ENCODE assay signal across 18 cellular contexts in the genomic region with DNA sequence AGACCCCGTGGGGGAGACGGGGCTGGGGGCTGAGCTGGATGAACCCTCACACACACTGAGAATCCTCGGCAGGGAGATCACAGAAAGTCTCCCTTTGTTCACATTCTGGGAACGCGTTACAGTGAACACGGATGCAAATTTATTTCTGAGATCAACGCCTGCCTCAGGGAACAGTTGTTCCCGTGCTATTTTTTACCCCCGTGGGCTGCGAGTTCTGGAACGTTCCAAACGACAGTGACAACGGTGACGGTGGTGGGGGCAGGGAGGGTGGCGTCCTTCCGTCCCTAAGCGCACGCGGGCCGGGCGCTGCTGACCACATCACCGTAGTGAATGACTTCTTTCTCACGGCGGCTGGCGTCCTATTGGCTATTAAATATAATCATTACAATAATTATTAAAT. TPM values are rescaled to one million over a fixed set of nuclear protein-coding genes. Genes with fewer than 3 reads are reported as not detected.
DNase-seq lines count a peak whose midpoint lies in the region; ATAC-seq and TF ChIP-seq lines count a peak whose summit lies in the region.
"Had no signal": no experiment of that assay in that cellular context is flagged by ENCODE, and none has a peak within 500 bp of the region (broad histone marks: within the 10 kb centered on the region; RNA-seq: fewer than 3 reads in every experiment).

No MANE protein-coding gene starts in this region.

- DNase-seq in inferior parietal cortex (ENCODE audit: extremely low spot score) (peak; percentile 62), neuronal stem cell (ENCODE audit: low spot score) (no peak), DMS53 (lab: John Stamatoyannopoulos, UW) (no peak)
- DNase-seq: CD8-positive, alpha-beta memory T cell; DMS79; MV-4-11; NCI-H187; NCI-H345; NCI-H526; PC-3; RPMI8226; SHP77 treated with DMSO at 0.1 percent for 48 hours had no signal

- H3K4me3 ChIP-seq in neuronal stem cell (ENCODE audit: low read length in 2 of 2) = no peak overlapping the region

- no peak overlapping the region for H3K23ac ChIP-seq in neuronal stem cell (ENCODE audit: low read depth, low read length, poor library complexity)

- H2BK120ac ChIP-seq in neuronal stem cell (ENCODE audit: low read depth, low read length) = no peak overlapping the region

- H3K27me3 ChIP-seq in neuronal stem cell (ENCODE audit: control insufficient read depth in 3 of 3, insufficient read depth in 3 of 3, low read depth in 1 of 3, low read length in 3 of 3) = peaks cover 0 to 12% (median 0%) of the 10 kb centered on the region in 3 experiments

- H3K9me3 ChIP-seq in neuronal stem cell (replicated peaks in 1 of 2; ENCODE audit: control insufficient read depth in 2 of 2, insufficient read depth in 1 of 2, low read depth in 1 of 2, low read length in 2 of 2) = no peaks in the 10 kb centered on the region

- H4K8ac ChIP-seq in neuronal stem cell (ENCODE audit: low read depth, low read length) = no peak overlapping the region

- H3K4me1 ChIP-seq in neuronal stem cell (ENCODE audit: control insufficient read depth in 2 of 2, insufficient read depth in 1 of 2, low read depth in 1 of 2, low read length in 2 of 2) = peaks cover 9 to 20% of the 10 kb centered on the region in 2 donors

- H3K14ac ChIP-seq in neuronal stem cell (ENCODE audit: low read length) = no peak overlapping the region

- H3K18ac ChIP-seq in neuronal stem cell (ENCODE audit: low read length) = peak overlapping the region; percentile 81

- peak overlapping the region; percentile 87 for H2BK15ac ChIP-seq in neuronal stem cell (ENCODE audit: low read length)

- H3K4me1 Mint-ChIP-seq in brain = peaks cover 35% of the 10 kb centered on the region

- no peak overlapping the region for H3K4me2 ChIP-seq in neuronal stem cell (ENCODE audit: insufficient read depth, low read length, poor library complexity, severe bottlenecking)
- H3K4me2 ChIP-seq: KMS-11 had no signal

- peak overlapping the region; percentile 82 for H2BK5ac ChIP-seq in neuronal stem cell (ENCODE audit: low read length)

- no peaks in the 10 kb centered on the region for H3K27me3 Mint-ChIP-seq in brain

- no peak overlapping the region for H3K9ac ChIP-seq in neuronal stem cell (ENCODE audit: low read depth, low read length, poor library complexity)
- H3K9ac ChIP-seq: KMS-11 had no signal

- H3K4me3 Mint-ChIP-seq in brain = no peak overlapping the region
- H3K4me3 Mint-ChIP-seq: CD8-positive, alpha-beta memory T cell had no signal

- no peak overlapping the region for H2BK12ac ChIP-seq in neuronal stem cell (ENCODE audit: low read length)

- peak overlapping the region in 4 of 5 experiments; percentile 77 to 96 (median 90) for H3K27ac Mint-ChIP-seq in brain

- H2AFZ ChIP-seq in neuronal stem cell (ENCODE audit: low read length) = no peak overlapping the region

- no peaks in the 10 kb centered on the region for H3K36me3 ChIP-seq in neuronal stem cell (replicated peaks in 1 of 2; ENCODE audit: control insufficient read depth in 2 of 2, insufficient read depth in 2 of 2, low read length in 2 of 2)

- no peaks in the 10 kb centered on the region for H3K36me3 Mint-ChIP-seq in brain
- H3K36me3 Mint-ChIP-seq: CD8-positive, alpha-beta memory T cell had no signal

- TF ChIP-seq CTCF in brain (conservative IDR thresholded peaks at IDR 0.05) = no peak

- WGBS in neuronal stem cell (ENCODE audit: extremely low coverage in 2 of 2, insufficient read length in 2 of 2, insufficient replicate concordance in 1 of 2), 2 donors = no CpG with 5 or more reads among the region's 25 CpGs

- no peak overlapping the region for H4K91ac ChIP-seq in neuronal stem cell (ENCODE audit: low read depth, low read length, poor library complexity)

- H3K9me3 Mint-ChIP-seq in brain = peaks cover 0 to 4% (median 0%) of the 10 kb centered on the region in 5 experiments
- H3K9me3 Mint-ChIP-seq: CD8-positive, alpha-beta memory T cell had no signal

- peaks cover 3% of the 10 kb centered on the region for H3K79me1 ChIP-seq in neuronal stem cell (ENCODE audit: low read depth, low read length)

- H2AK5ac ChIP-seq in neuronal stem cell (ENCODE audit: low read depth, low read length) = peak overlapping the region; percentile 98

- ATAC-seq in GM19452 (IDR thresholded peaks at IDR 0.05; ENCODE audit: unreplicated experiment) (no peak), GM19351 (IDR thresholded peaks at IDR 0.05; ENCODE audit: unreplicated experiment) (no peak)
- ATAC-seq: PC-3 had no signal

- no peak overlapping the region for H3K4ac ChIP-seq in neuronal stem cell (ENCODE audit: low read length)

- H3K27ac ChIP-seq in neuronal stem cell (replicated peaks; ENCODE audit: low read length) (no peak overlapping the region), temporal lobe (ENCODE audit: low read depth, low read length) (peak overlapping the region; percentile 96)
- H3K27ac ChIP-seq: KMS-11 had no signal

RNA-seq across cellular contexts. Expression of a gene that starts 45.1 kb away (rescaled TPM):
- not detected for polyA plus RNA-seq in brain (ENCODE audit: insufficient read depth, low read depth, low replicate concordance)
- not detected for polyA plus RNA-seq in neuronal stem cell (2013, experiment 1 of 2)
- not detected for polyA plus RNA-seq in neuronal stem cell (2013, experiment 2 of 2)
- not detected for total RNA-seq in temporal lobe
- total RNA-seq: CD8-positive, alpha-beta memory T cell; HT1080 had no signal
- polyA plus RNA-seq: CD8-positive, alpha-beta memory T cell had no signal

RNA-seq across cellular contexts. Expression of a gene that starts 45.8 kb away (rescaled TPM):
- polyA plus RNA-seq in brain (ENCODE audit: insufficient read depth, low read depth, low replicate concordance) = 44.8 TPM
- 5.1 TPM for polyA plus RNA-seq in neuronal stem cell (2013, experiment 1 of 2)
- 5.2 TPM for polyA plus RNA-seq in neuronal stem cell (2013, experiment 2 of 2)
- total RNA-seq in temporal lobe = 21.6 TPM
- total RNA-seq: HT1080 had no signal

RNA-seq across cellular contexts. Expression of a gene that starts 56.6 kb away (rescaled TPM):
- polyA plus RNA-seq in brain (ENCODE audit: insufficient read depth, low read depth, low replicate concordance) = 21.5 TPM
- 6.9 TPM for polyA plus RNA-seq in neuronal stem cell (2013, experiment 1 of 2)
- polyA plus RNA-seq in neuronal stem cell (2013, experiment 2 of 2) = 6.7 TPM
- total RNA-seq in temporal lobe = 10.6 TPM
- total RNA-seq: HT1080 had no signal
